ENCODE assay signal across 17 cellular contexts in genomic region chr3:13683772-13684171, GRCh38.
DNase-seq lines count a peak whose midpoint lies in the region; ATAC-seq and TF ChIP-seq lines count a peak whose summit lies in the region.
"Had no signal": no experiment of that assay in that cellular context is flagged by ENCODE, and none has a peak within 500 bp of the region (broad histone marks: within the 10 kb centered on the region; RNA-seq: fewer than 3 reads in every experiment).

No MANE protein-coding gene starts in this region.

- H3K4me2 ChIP-seq in neural cell (ENCODE audit: low read length) (no peak overlapping the region), SK-N-SH (no peak overlapping the region)

- ATAC-seq in activated T-helper 17 cell treated with anti-CD3 and anti-CD28 coated beads, Interleukin-2, amount 50 U/mL, for 72 hours (replicated peaks): no peak
- ATAC-seq in GM19395 (IDR thresholded peaks at IDR 0.05; ENCODE audit: unreplicated experiment): no peak

- POLR2A ChIA-PET in SK-N-SH (lab: Yijun Ruan, JAX): no interaction called here

- H3K9me3 Mint-ChIP-seq in activated T-helper 17 cell treated with anti-CD3 and anti-CD28 coated beads, Interleukin-2, amount 50 U/mL, for 72 hours: peaks cover 9% of the 10 kb centered on the region
- H3K9me3 Mint-ChIP-seq in progenitor cell of endocrine pancreas (ENCODE audit: low read depth): no peaks in the 10 kb centered on the region
- H3K9me3 Mint-ChIP-seq: HFFc6 had no signal

- H3K27ac ChIP-seq in neural cell (ENCODE audit: low read length): no peak overlapping the region
- H3K27ac ChIP-seq in SK-N-SH (ENCODE audit: low read depth in 2 of 2, low read length in 1 of 2): no peak overlapping the region
- H3K27ac ChIP-seq in sigmoid colon: no peak overlapping the region
- H3K27ac ChIP-seq: GM23248 had no signal

- H2AFZ ChIP-seq in neural cell (ENCODE audit: low read depth, low read length) (no peak overlapping the region), SK-N-SH (ENCODE audit: low read depth) (no peak overlapping the region)
- H2AFZ ChIP-seq: GM23248 had no signal

- no peaks in the 10 kb centered on the region for H3F3A ChIP-seq in neural cell (ENCODE audit: insufficient read depth, low read length, poor library complexity, severe bottlenecking)
- no peaks in the 10 kb centered on the region for H3F3A ChIP-seq in SK-N-SH (replicated peaks; ENCODE audit: insufficient read depth)

- H3K9ac ChIP-seq in neural cell (ENCODE audit: low read length): peak overlapping the region; percentile 7
- H3K9ac ChIP-seq in SK-N-SH: no peak overlapping the region
- H3K9ac ChIP-seq: GM23248 had no signal

- H3K9me3 ChIP-seq in neural cell (ENCODE audit: low read length) (no peaks in the 10 kb centered on the region), SK-N-SH (no peaks in the 10 kb centered on the region), sigmoid colon (no peaks in the 10 kb centered on the region)
- H3K9me3 ChIP-seq: HAP-1 had no signal

- no peak for TF ChIP-seq EP300 in neural cell (conservative IDR thresholded peaks at IDR 0.05; ENCODE audit: poor library complexity, severe bottlenecking)
- no peak for TF ChIP-seq EP300 in SK-N-SH (IDR thresholded peaks at IDR 0.05; ENCODE audit: borderline replicate concordance in 1 of 2, low read depth in 1 of 2, low read length in 1 of 2)
- TF ChIP-seq EP300 in sigmoid colon (IDR thresholded peaks at IDR 0.05): no peak

- no peak for TF ChIP-seq RAD21 in neural cell (conservative IDR thresholded peaks at IDR 0.05)
- no peak for TF ChIP-seq RAD21 in SK-N-SH (IDR thresholded peaks at IDR 0.05; ENCODE audit: low read length)

- H3K36me3 ChIP-seq in neural cell (ENCODE audit: insufficient read depth, low read length) (no peaks in the 10 kb centered on the region), SK-N-SH (replicated peaks in 1 of 2; ENCODE audit: control insufficient read depth in 1 of 2, insufficient read depth in 2 of 2, low read length in 1 of 2) (no peaks in the 10 kb centered on the region), sigmoid colon (no peaks in the 10 kb centered on the region)
- H3K36me3 ChIP-seq: HAP-1 had no signal

- 69% methylated on average over 7 of the region's 11 CpGs for WGBS in SK-N-SH (ENCODE audit: low lambda C conversion rate)
- WGBS in sigmoid colon, 2 donors: 79 to 84% methylated on average over 11 of the region's 11 CpGs

- intact Hi-C loops in sigmoid colon (cut with DNase I): no loop called here

- no peak overlapping the region for H3K4me3 ChIP-seq in neural cell (ENCODE audit: low read length)
- H3K4me3 ChIP-seq in SK-N-SH (ENCODE audit: low read depth in 2 of 2, low read length in 1 of 2): no peak overlapping the region
- no peak overlapping the region for H3K4me3 ChIP-seq in sigmoid colon
- H3K4me3 ChIP-seq: GM23248, HAP-1 had no signal

- H3K27me3 ChIP-seq in neural cell (ENCODE audit: insufficient read depth, low read depth, low read length) (no peaks in the 10 kb centered on the region), SK-N-SH (ENCODE audit: insufficient read depth) (no peaks in the 10 kb centered on the region), sigmoid colon (peaks cover 0 to 12% (median 6%) of the 10 kb centered on the region in 3 donors)

- no peaks in the 10 kb centered on the region for H3K79me2 ChIP-seq in neural cell (replicated peaks; ENCODE audit: insufficient read depth, low read length)
- no peaks in the 10 kb centered on the region for H3K79me2 ChIP-seq in SK-N-SH (ENCODE audit: insufficient read depth)

- peaks cover 10% of the 10 kb centered on the region for H3K27me3 Mint-ChIP-seq in activated T-helper 17 cell treated with anti-CD3 and anti-CD28 coated beads, Interleukin-2, amount 50 U/mL, for 72 hours
- H3K27me3 Mint-ChIP-seq in progenitor cell of endocrine pancreas: peaks cover 41% of the 10 kb centered on the region

- H3K4me1 Mint-ChIP-seq in activated T-helper 17 cell treated with anti-CD3 and anti-CD28 coated beads, Interleukin-2, amount 50 U/mL, for 72 hours: peaks cover 11% of the 10 kb centered on the region
- H3K4me1 Mint-ChIP-seq in progenitor cell of endocrine pancreas (ENCODE audit: low read depth): no peaks in the 10 kb centered on the region
- H3K4me1 Mint-ChIP-seq: CD4-positive, alpha-beta memory T cell had no signal

- H3K9me2 ChIP-seq in neural cell (ENCODE audit: insufficient read depth, low read length) (no peaks in the 10 kb centered on the region), SK-N-SH (no peaks in the 10 kb centered on the region)

- TF ChIP-seq CTCF in neural cell (IDR thresholded peaks at IDR 0.05; ENCODE audit: poor library complexity, severe bottlenecking): no peak
- TF ChIP-seq CTCF in progenitor cell of endocrine pancreas (IDR thresholded peaks at IDR 0.05; ENCODE audit: unreplicated experiment): no peak
- no peak for TF ChIP-seq CTCF in SK-N-SH (IDR thresholded peaks at IDR 0.05)
- TF ChIP-seq CTCF in sigmoid colon (IDR thresholded peaks at IDR 0.05): no peak

- no peak for TF ChIP-seq POLR2A in sigmoid colon (IDR thresholded peaks at IDR 0.05)

- no peak overlapping the region for H3K4me3 Mint-ChIP-seq in activated T-helper 17 cell treated with anti-CD3 and anti-CD28 coated beads, Interleukin-2, amount 50 U/mL, for 72 hours
- H3K4me3 Mint-ChIP-seq in progenitor cell of endocrine pancreas (ENCODE audit: low read depth): no peak overlapping the region
- H3K4me3 Mint-ChIP-seq: HFFc6 had no signal

- no peak for DNase-seq in progenitor cell of endocrine pancreas (ENCODE audit: low spot score, unreplicated experiment)
- DNase-seq in SK-N-SH: no peak
- no peak for DNase-seq in sigmoid colon
- DNase-seq in middle frontal gyrus (ENCODE audit: extremely low spot score, low spot score): no peak
- DNase-seq: C1 segment of cervical spinal cord; Calu3; CD4-positive, alpha-beta memory T cell; COR-L47; DMS53; DMS79 treated with DMSO at 0.1 percent for 48 hours; GF-D8; GM23248; HFFc6 had no signal

- H4K20me1 ChIP-seq in neural cell (ENCODE audit: insufficient read depth) (no peaks in the 10 kb centered on the region), SK-N-SH (ENCODE audit: insufficient read depth) (no peaks in the 10 kb centered on the region)

- CTCF ChIA-PET in SK-N-SH (lab: Yijun Ruan, JAX): interaction anchor here (1.0 to 1.9 kb wide), 2 partner anchors 26 to 202 kb away, joined by 3 to 5 read pairs; no protein-coding TSS in a partner anchor

- peak overlapping the region; percentile 25 for H3K27ac Mint-ChIP-seq in activated T-helper 17 cell treated with anti-CD3 and anti-CD28 coated beads, Interleukin-2, amount 50 U/mL, for 72 hours
- peak overlapping the region; percentile 37 for H3K27ac Mint-ChIP-seq in progenitor cell of endocrine pancreas
- H3K27ac Mint-ChIP-seq: HFFc6 had no signal

- H3K36me3 Mint-ChIP-seq in activated T-helper 17 cell treated with anti-CD3 and anti-CD28 coated beads, Interleukin-2, amount 50 U/mL, for 72 hours (ENCODE audit: low read depth): no peaks in the 10 kb centered on the region
- H3K36me3 Mint-ChIP-seq in progenitor cell of endocrine pancreas (ENCODE audit: insufficient read depth): no peaks in the 10 kb centered on the region
- H3K36me3 Mint-ChIP-seq: CD4-positive, alpha-beta memory T cell had no signal

- H3K4me1 ChIP-seq in SK-N-SH (ENCODE audit: control insufficient read depth in 1 of 2, insufficient read depth in 2 of 2, low read depth in 1 of 2, low read length in 1 of 2) (peaks cover 0 to 2% of the 10 kb centered on the region in 2 experiments; a peak in 1 of 4 replicates), sigmoid colon (no peaks in the 10 kb centered on the region)
- H3K4me1 ChIP-seq: HAP-1 had no signal

TF ChIP-seq in neural cell, 6 proteins besides CTCF, POLR2A, EP300 and RAD21 (continues in another document):
- TF ChIP-seq POLR2AphosphoS5 (IDR thresholded peaks at IDR 0.05) (no peak), EZH2 (IDR thresholded peaks at IDR 0.05; ENCODE audit: borderline replicate concordance, insufficient read depth, low read length, poor library complexity, severe bottlenecking) (no peak), SMC3 (conservative IDR thresholded peaks at IDR 0.05; ENCODE audit: poor library complexity) (no peak), TAF1 (IDR thresholded peaks at IDR 0.05; ENCODE audit: low read depth) (no peak), MXI1 (conservative IDR thresholded peaks at IDR 0.05; ENCODE audit: poor library complexity, severe bottlenecking) (no peak)

TF ChIP-seq in SK-N-SH, 30 proteins besides CTCF, POLR2A, EP300 and RAD21 (continues in another document):
- TF ChIP-seq SIN3A (IDR thresholded peaks at IDR 0.05; ENCODE audit: borderline replicate concordance, low read depth, low read length) (no peak), RCOR1 (IDR thresholded peaks at IDR 0.05; ENCODE audit: low read length) (no peak), IRF3 (IDR thresholded peaks at IDR 0.05; ENCODE audit: low read depth, low read length) (no peak), TAF1 (IDR thresholded peaks at IDR 0.05; ENCODE audit: borderline replicate concordance, low read depth, low read length) (no peak), NFIC (IDR thresholded peaks at IDR 0.05; ENCODE audit: borderline replicate concordance) (no peak), GABPA (IDR thresholded peaks at IDR 0.05; ENCODE audit: low read depth) (no peak)
